18 cellular contexts compared by ENCODE assay signal in genomic region chr3:177813322-177813721, GRCh38.
DNase-seq lines count a peak whose midpoint lies in the region; ATAC-seq and TF ChIP-seq lines count a peak whose summit lies in the region.
"Had no signal": no experiment of that assay in that cellular context is flagged by ENCODE, and none has a peak within 500 bp of the region (broad histone marks: within the 10 kb centered on the region; RNA-seq: fewer than 3 reads in every experiment).

No MANE protein-coding gene starts in this region.

- no peak overlapping the region for H2AFZ ChIP-seq in PC-9

- no peak overlapping the region for H3K4me3 ChIP-seq in PC-9
- H3K4me3 ChIP-seq in left ventricle myocardium inferior, result no peak overlapping the region
- H3K4me3 ChIP-seq in sigmoid colon, result no peak overlapping the region
- H3K4me3 ChIP-seq: dorsolateral prefrontal cortex, MG63, mucosa of descending colon, ovary had no signal

- no peaks in the 10 kb centered on the region for H4K20me1 ChIP-seq in PC-9 (ENCODE audit: insufficient read depth)

- intact Hi-C loops in PC-9 (cut with micrococcal nuclease; ENCODE audit: unreplicated experiment), result loop anchor here (5.0 to 10.0 kb wide), 7 partner anchors 71 to 1334 kb away; partner anchors contain the start of gene PIK3CA
- intact Hi-C loops in left ventricle myocardium inferior (cut with micrococcal nuclease), result no loop called here
- intact Hi-C loops in sigmoid colon (cut with DNase I), result no loop called here

- H3K27me3 ChIP-seq in PC-9 (ENCODE audit: insufficient read depth, low read depth) (no peaks in the 10 kb centered on the region), left ventricle myocardium inferior (ENCODE audit: low read depth) (no peaks in the 10 kb centered on the region), sigmoid colon (no peaks in the 10 kb centered on the region)
- H3K27me3 ChIP-seq: dorsolateral prefrontal cortex, MG63, ovary had no signal

- H3K27ac ChIP-seq in PC-9 (no peak overlapping the region), left ventricle myocardium inferior (replicated peaks) (peak overlapping the region; percentile 63), sigmoid colon (peak overlapping the region; percentile 1 to 75 (median 70))
- H3K27ac ChIP-seq: ovary had no signal

- H3K79me2 ChIP-seq in PC-9 (ENCODE audit: low read depth), result no peaks in the 10 kb centered on the region

- TF ChIP-seq EP300 in sigmoid colon (IDR thresholded peaks at IDR 0.05), result no peak

- POLR2A ChIA-PET in PC-9 (lab: Charles Lee; ENCODE audit: unreplicated experiment), result interaction anchor here (0.7 kb wide), 1 partner anchor 11 kb away, joined by 3 read pairs; no protein-coding TSS in a partner anchor

- peak; percentile 52 for DNase-seq in HT1080 (ENCODE audit: low read depth)
- peak; percentile 69 to 80 for DNase-seq in PC-9
- DNase-seq in left ventricle myocardium inferior, result peak; percentile 48
- DNase-seq in sigmoid colon, result peak; percentile 79
- DNase-seq in NCI-H1930 (lab: John Stamatoyannopoulos, UW), result no peak
- DNase-seq in kidney glomerular epithelial cell (lab: John Stamatoyannopoulos, UW), result no peak
- DNase-seq: amniotic stem cell; C1 segment of cervical spinal cord; dorsolateral prefrontal cortex; GOT3; MG63; mucosa of descending colon; ovary; stimulated activated CD4-positive, alpha-beta T cell treated with anti-CD3 and anti-CD28 coated beads, Interleukin-4, amount 100 ng/mL, for 24 hours; T-helper 9 cell had no signal

- no peaks in the 10 kb centered on the region for H3K9me2 ChIP-seq in PC-9 (ENCODE audit: insufficient read depth)

- TF ChIP-seq POLR2A in sigmoid colon (IDR thresholded peaks at IDR 0.05), result no peak

- no TSS peak for BruUV-seq in PC-9 (replicated peaks; lab: Mats Ljungman, UMichigan)

- ATAC-seq in HG03432 (IDR thresholded peaks at IDR 0.05; ENCODE audit: unreplicated experiment) (no peak), HG03378 (IDR thresholded peaks at IDR 0.05; ENCODE audit: unreplicated experiment) (no peak)
- ATAC-seq: mucosa of descending colon; stimulated activated memory B cell treated with anti-CD40 and anti-IgM and Interleukin-4, amounts not matched to agents 10 μg/mL and 1 μg/mL and 100 μg/mL, for 72 hours had no signal

- peaks cover 61% of the 10 kb centered on the region for H3K4me1 ChIP-seq in PC-9 (replicated peaks; ENCODE audit: insufficient read depth)
- peaks cover 63% of the 10 kb centered on the region for H3K4me1 ChIP-seq in left ventricle myocardium inferior
- peaks cover 0 to 61% (median 47%) of the 10 kb centered on the region in 4 donors for H3K4me1 ChIP-seq in sigmoid colon

- no peak overlapping the region for H3K4me2 ChIP-seq in PC-9

- TF ChIP-seq CTCF in PC-9 (conservative IDR thresholded peaks at IDR 0.05) (no peak), left ventricle myocardium inferior (IDR thresholded peaks at IDR 0.05; ENCODE audit: borderline replicate concordance) (no peak), sigmoid colon (IDR thresholded peaks at IDR 0.05) (no peak)

- H3K36me3 ChIP-seq in PC-9 (ENCODE audit: low read depth) (peaks cover 6% of the 10 kb centered on the region; the same call in 1 of the 2 replicates), left ventricle myocardium inferior (no peaks in the 10 kb centered on the region), sigmoid colon (no peaks in the 10 kb centered on the region)
- H3K36me3 ChIP-seq: MG63, ovary had no signal

- CTCF ChIA-PET in PC-9 (lab: Charles Lee), result no interaction called here

- WGBS in sigmoid colon, 2 donors, result 51 to 77% methylated on average over 3 of the region's 3 CpGs

- peaks cover 46% of the 10 kb centered on the region for H3F3A ChIP-seq in PC-9 (ENCODE audit: insufficient read depth, low read depth)

- H3K9me3 ChIP-seq in PC-9 (ENCODE audit: insufficient read depth, low read depth), result peaks cover 39% of the 10 kb centered on the region
- H3K9me3 ChIP-seq in left ventricle myocardium inferior (replicated peaks), result no peaks in the 10 kb centered on the region
- H3K9me3 ChIP-seq in sigmoid colon, result no peaks in the 10 kb centered on the region
- H3K9me3 ChIP-seq: MG63, mucosa of descending colon, ovary had no signal

Comparison
In these comparisons a context has a peak if more than half of its experiments do, and no peak if none do; other contexts are left out.
1. DNase-seq: peak in HT1080 (single experiment), PC-9 (2 of 2), left ventricle myocardium inferior (single experiment) and sigmoid colon (single experiment); none in NCI-H1930 (0 of 2) and kidney glomerular epithelial cell (single experiment).